ENCODE assay signal across 30 cellular contexts in the genomic region with DNA sequence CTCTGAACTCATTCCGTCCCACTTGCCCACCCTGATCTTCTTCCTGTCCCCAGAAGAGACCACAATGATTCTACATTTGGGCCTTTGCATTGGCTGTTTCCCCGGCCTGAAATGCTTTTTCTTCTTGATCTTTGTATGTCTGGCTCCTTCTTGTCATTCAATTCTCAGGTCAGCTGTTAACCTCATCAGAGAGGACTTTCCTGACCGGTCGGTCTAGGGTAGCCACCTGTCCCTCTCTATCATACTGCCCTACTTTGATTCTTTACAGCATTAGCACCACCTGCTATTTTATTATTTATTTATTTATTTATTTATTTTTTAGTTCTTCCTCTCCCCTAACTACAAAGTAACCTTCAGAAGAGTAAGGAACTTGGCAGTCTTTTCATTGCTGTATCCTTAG.
"Had no signal": no experiment of that assay in that cellular context is flagged by ENCODE, and none has a peak within 500 bp of the region (broad histone marks: within the 10 kb centered on the region; RNA-seq: fewer than 3 reads in every experiment).

No MANE protein-coding gene starts in this region.

- H3K9me3 ChIP-seq: ascending aorta, gastroesophageal sphincter had no signal

- DNase-seq: activated B cell treated with CpG ODN at 0.5 μM for 24 hours; activated CD4-positive, alpha-beta memory T cell treated with anti-CD3 and anti-CD28 coated beads, Interleukin-2, amount 10 ng/mL, durations not matched to agents 7 days and 5 days; activated CD4-positive, alpha-beta T cell treated with anti-CD3 and anti-CD28 coated beads for 36 hours; activated CD4-positive, alpha-beta T cell treated with anti-CD3 and anti-CD28 coated beads, Interleukin-2, amount 10 ng/mL, durations not matched to agents 24 days and 14 days; activated CD4-positive, CD25-positive, alpha-beta regulatory T cell treated with anti-CD3 and anti-CD28 coated beads, Interleukin-2, amount 50 U/mL, for 72 hours; activated CD8-positive, alpha-beta memory T cell treated with anti-CD3 and anti-CD28 coated beads, Interleukin-2, amount 50 U/mL, for 48 hours; activated gamma-delta T cell; activated naive CD4-positive, alpha-beta T cell; activated naive CD4-positive, alpha-beta T cell treated with anti-CD3 and anti-CD28 coated beads, Interleukin-2, amount 10 ng/mL, durations not matched to agents 7 days and 5 days; activated naive CD8-positive, alpha-beta T cell treated with anti-CD3 and anti-CD28 coated beads, Interleukin-2, amount 10 ng/mL, durations not matched to agents 7 days and 5 days; activated T-cell treated with anti-CD3 and anti-CD28 coated beads for 4 hours; activated T-cell treated with anti-CD3 and anti-CD28 coated beads, Interleukin-2, amount 50 U/mL, for 24 hours; activated T-cell treated with anti-CD3 and anti-CD28 coated beads, Interleukin-2, amount 50 U/mL, for 72 hours; dorsolateral prefrontal cortex; effector memory CD4-positive, alpha-beta T cell; endodermal cell; foreskin fibroblast; T-helper 1 cell; T-helper 17 cell; T1000; WERI-Rb-1 had no signal

- H3K4me1 Mint-ChIP-seq: activated B cell treated with CpG ODN at 0.5 μM for 24 hours; activated CD4-positive, alpha-beta memory T cell treated with anti-CD3 and anti-CD28 coated beads, Interleukin-2, amount 10 ng/mL, durations not matched to agents 7 days and 5 days; activated CD4-positive, alpha-beta T cell treated with anti-CD3 and anti-CD28 coated beads for 36 hours; activated CD4-positive, alpha-beta T cell treated with anti-CD3 and anti-CD28 coated beads, Interleukin-2, amount 10 ng/mL, durations not matched to agents 24 days and 14 days; activated naive CD4-positive, alpha-beta T cell treated with anti-CD3 and anti-CD28 coated beads, Interleukin-2, amount 10 ng/mL, durations not matched to agents 7 days and 5 days; activated naive CD8-positive, alpha-beta T cell treated with anti-CD3 and anti-CD28 coated beads, Interleukin-2, amount 10 ng/mL, durations not matched to agents 7 days and 5 days; central memory CD8-positive, alpha-beta T cell; endodermal cell had no signal

- H3K36me3 Mint-ChIP-seq: activated naive CD4-positive, alpha-beta T cell treated with anti-CD3 and anti-CD28 coated beads, Interleukin-2, amount 10 ng/mL, durations not matched to agents 7 days and 5 days; activated naive CD4-positive, alpha-beta T cell treated with anti-CD3 and anti-CD28 coated beads, Interleukin-2, amount 50 U/mL, for 72 hours; activated naive CD8-positive, alpha-beta T cell treated with anti-CD3 and anti-CD28 coated beads, Interleukin-2, amount 10 ng/mL, durations not matched to agents 7 days and 5 days; brain had no signal

- H3K27ac ChIP-seq: ascending aorta, coronary artery, dorsolateral prefrontal cortex, WERI-Rb-1 had no signal

- H3K27me3 Mint-ChIP-seq: activated T-cell treated with anti-CD3 and anti-CD28 coated beads, Interleukin-2, amount 50 U/mL, for 24 hours; central memory CD8-positive, alpha-beta T cell had no signal

- H3K36me3 ChIP-seq: ascending aorta, gastroesophageal sphincter, WERI-Rb-1 had no signal

- H3K27ac Mint-ChIP-seq: activated B cell treated with CpG ODN at 0.5 μM for 24 hours; activated CD4-positive, alpha-beta memory T cell treated with anti-CD3 and anti-CD28 coated beads, Interleukin-2, amount 10 ng/mL, durations not matched to agents 7 days and 5 days; activated CD4-positive, alpha-beta T cell treated with anti-CD3 and anti-CD28 coated beads for 36 hours; activated CD4-positive, alpha-beta T cell treated with anti-CD3 and anti-CD28 coated beads, Interleukin-2, amount 10 ng/mL, durations not matched to agents 24 days and 14 days; activated naive CD4-positive, alpha-beta T cell treated with anti-CD3 and anti-CD28 coated beads, Interleukin-2, amount 10 ng/mL, durations not matched to agents 7 days and 5 days; activated naive CD4-positive, alpha-beta T cell treated with anti-CD3 and anti-CD28 coated beads, Interleukin-2, amount 50 U/mL, for 72 hours; activated naive CD8-positive, alpha-beta T cell treated with anti-CD3 and anti-CD28 coated beads, Interleukin-2, amount 10 ng/mL, durations not matched to agents 7 days and 5 days; activated T-cell treated with anti-CD3 and anti-CD28 coated beads, Interleukin-2, amount 50 U/mL, for 24 hours; activated T-cell treated with anti-CD3 and anti-CD28 coated beads, Interleukin-2, amount 50 U/mL, for 72 hours; dendritic cell treated with granulocyte-macrophage colony-stimulating factor and Interleukin-4, amounts not matched to agents 40 ng/mL and 50 ng/mL, for 4 days; endodermal cell; T-helper 17 cell; T-helper 2 cell treated with Interferon-gamma antibody and Interleukin-4, amounts not matched to agents 5 μg/mL and 100 μg/mL, for 36 hours had no signal

- H3K4me3 ChIP-seq: ascending aorta, coronary artery, dorsolateral prefrontal cortex, gastroesophageal sphincter had no signal

- H3K4me1 ChIP-seq: ascending aorta, gastroesophageal sphincter had no signal

- H3K9me3 Mint-ChIP-seq: activated B cell treated with CpG ODN at 0.5 μM for 24 hours; activated CD4-positive, alpha-beta memory T cell treated with anti-CD3 and anti-CD28 coated beads, Interleukin-2, amount 10 ng/mL, durations not matched to agents 7 days and 5 days; activated CD4-positive, alpha-beta T cell treated with anti-CD3 and anti-CD28 coated beads, Interleukin-2, amount 10 ng/mL, durations not matched to agents 24 days and 14 days; activated naive CD4-positive, alpha-beta T cell treated with anti-CD3 and anti-CD28 coated beads, Interleukin-2, amount 10 ng/mL, durations not matched to agents 7 days and 5 days; activated naive CD4-positive, alpha-beta T cell treated with anti-CD3 and anti-CD28 coated beads, Interleukin-2, amount 50 U/mL, for 72 hours; activated naive CD8-positive, alpha-beta T cell treated with anti-CD3 and anti-CD28 coated beads, Interleukin-2, amount 10 ng/mL, durations not matched to agents 7 days and 5 days; activated T-cell treated with anti-CD3 and anti-CD28 coated beads, Interleukin-2, amount 50 U/mL, for 24 hours; activated T-cell treated with anti-CD3 and anti-CD28 coated beads, Interleukin-2, amount 50 U/mL, for 72 hours; central memory CD8-positive, alpha-beta T cell; dendritic cell treated with granulocyte-macrophage colony-stimulating factor and Interleukin-4, amounts not matched to agents 40 ng/mL and 50 ng/mL, for 4 days; endodermal cell; T-helper 2 cell treated with Interferon-gamma antibody and Interleukin-4, amounts not matched to agents 5 μg/mL and 100 μg/mL, for 36 hours had no signal

- H3K27me3 ChIP-seq: ascending aorta, dorsolateral prefrontal cortex, gastroesophageal sphincter had no signal

- ATAC-seq: activated CD4-positive, alpha-beta T cell treated with anti-CD3 and anti-CD28 coated beads for 36 hours; activated naive CD4-positive, alpha-beta T cell treated with anti-CD3 and anti-CD28 coated beads, Interleukin-2, amount 50 U/mL, for 72 hours; activated T-cell treated with anti-CD3 and anti-CD28 coated beads, Interleukin-2, amount 50 U/mL, for 72 hours; esophagus mucosa; gastroesophageal sphincter; T-helper 17 cell had no signal

- H3K4me3 Mint-ChIP-seq: activated B cell treated with CpG ODN at 0.5 μM for 24 hours; activated CD4-positive, alpha-beta memory T cell treated with anti-CD3 and anti-CD28 coated beads, Interleukin-2, amount 10 ng/mL, durations not matched to agents 7 days and 5 days; activated CD4-positive, alpha-beta T cell treated with anti-CD3 and anti-CD28 coated beads for 36 hours; activated CD4-positive, alpha-beta T cell treated with anti-CD3 and anti-CD28 coated beads, Interleukin-2, amount 10 ng/mL, durations not matched to agents 24 days and 14 days; activated naive CD4-positive, alpha-beta T cell treated with anti-CD3 and anti-CD28 coated beads, Interleukin-2, amount 10 ng/mL, durations not matched to agents 7 days and 5 days; activated naive CD8-positive, alpha-beta T cell treated with anti-CD3 and anti-CD28 coated beads, Interleukin-2, amount 10 ng/mL, durations not matched to agents 7 days and 5 days; activated T-cell treated with anti-CD3 and anti-CD28 coated beads, Interleukin-2, amount 50 U/mL, for 24 hours; activated T-cell treated with anti-CD3 and anti-CD28 coated beads, Interleukin-2, amount 50 U/mL, for 72 hours; brain; central memory CD8-positive, alpha-beta T cell; dendritic cell treated with granulocyte-macrophage colony-stimulating factor and Interleukin-4, amounts not matched to agents 40 ng/mL and 50 ng/mL, for 4 days; endodermal cell; T-helper 17 cell; T-helper 2 cell treated with Interferon-gamma antibody and Interleukin-4, amounts not matched to agents 5 μg/mL and 100 μg/mL, for 36 hours had no signal
